Comparison of ENCODE assay signal across 8 cellular contexts in genomic region chr1:52404116-52404974, GRCh38. TPM values are rescaled to one million over a fixed set of nuclear protein-coding genes. Genes with fewer than 3 reads are reported as not detected.
DNase-seq lines count a peak whose midpoint lies in the region; ATAC-seq and TF ChIP-seq lines count a peak whose summit lies in the region.

Gene ORC1, minus strand, starts transcription at chr1:52404423. Its CDS starts 2,200 bp downstream, at chr1:52402223.
Gene PRPF38A, plus strand, starts transcription at chr1:52404602. Its CDS starts 148 bp downstream, at chr1:52404750.

- peak within 1 kb of the TSS; percentile 86 for H3K4me3 ChIP-seq in AG10803 (ENCODE audit: low read length)

- CTCF ChIA-PET in activated B cell treated with CpG ODN at 0.5 μM for 24 hours (lab: Charles Lee): interaction anchor here (1.0 to 2.9 kb wide), 2 partner anchors 30 to 282 kb away, joined by 3 to 10 read pairs; no protein-coding TSS in a partner anchor

- intact Hi-C loops in activated B cell treated with CpG ODN at 0.5 μM for 24 hours (cut with micrococcal nuclease): loop anchor here (1.0 to 2.0 kb wide), 7 partner anchors 38 to 439 kb away; partner anchors contain the start of genes BTF3L4, CC2D1B and ZYG11B

- H3K4me3 Mint-ChIP-seq in activated B cell treated with CpG ODN at 0.5 μM for 24 hours: peak within 1 kb of the TSS; percentile 99

- POLR2A ChIA-PET in activated B cell treated with CpG ODN at 0.5 μM for 24 hours (lab: Charles Lee): interaction anchor here (0.6 to 2.9 kb wide), 14 partner anchors 9 to 371 kb away, joined by 3 to 34 read pairs (median 5); partner anchors contain the start of genes CC2D1B, KTI12, SHISAL2A and TUT4

- H3K27ac ChIP-seq in caudate nucleus (ENCODE audit: low read depth, low read length): peak within 1 kb of the TSS; percentile 85

- DNase-seq in AG10803 (ENCODE audit: low read depth) (peak; percentile 95), NCI-H345 (lab: John Stamatoyannopoulos, UW) (peak; percentile 99), activated B cell treated with CpG ODN at 0.5 μM for 24 hours (peak; percentile 88), caudate nucleus (lab: John Stamatoyannopoulos, UW) (peak; percentile 32 to 99 (median 93)), inferior parietal cortex (ENCODE audit: extremely low spot score) (peak; percentile 99)
- DNase-seq in stimulated activated CD4-positive, alpha-beta T cell treated with anti-CD3 and anti-CD28 coated beads, Interleukin-12 subunit alpha, Interleukin-12 subunit beta, amount 100 ng/mL, for 24 hours (ENCODE audit: low read depth in 2 of 2): peak; percentile 93 to 99

- ATAC-seq in GM19023 (IDR thresholded peaks at IDR 0.05; ENCODE audit: unreplicated experiment) (peak; percentile 95), HG03280 (IDR thresholded peaks at IDR 0.05; ENCODE audit: unreplicated experiment) (peak; percentile 94), activated B cell treated with CpG ODN at 0.5 μM for 24 hours (ENCODE audit: low read depth) (peak; percentile 95)

- peaks cover 43% of the 10 kb centered on the region for H3K36me3 Mint-ChIP-seq in activated B cell treated with CpG ODN at 0.5 μM for 24 hours (ENCODE audit: low read depth)

- H3K4me1 Mint-ChIP-seq in activated B cell treated with CpG ODN at 0.5 μM for 24 hours: peaks cover 32% of the 10 kb centered on the region

- peak; percentile 65 for TF ChIP-seq CTCF in AG10803 (conservative IDR thresholded peaks at IDR 0.05; ENCODE audit: low read length)
- no peak for TF ChIP-seq CTCF in activated B cell treated with CpG ODN at 0.5 μM for 24 hours (IDR thresholded peaks at IDR 0.05)

- no peaks in the 10 kb centered on the region for H3K27me3 Mint-ChIP-seq in activated B cell treated with CpG ODN at 0.5 μM for 24 hours

- H3K27ac Mint-ChIP-seq in activated B cell treated with CpG ODN at 0.5 μM for 24 hours: peak within 1 kb of the TSS; percentile 95

- no peaks in the 10 kb centered on the region for H3K9me3 Mint-ChIP-seq in activated B cell treated with CpG ODN at 0.5 μM for 24 hours

RNA-seq across cellular contexts. Expression of gene ORC1, which starts in this region (rescaled TPM):
- 3.2 TPM in 2 replicates for total RNA-seq in activated B cell treated with CpG ODN at 0.5 μM for 24 hours

RNA-seq across cellular contexts. Expression of gene PRPF38A, which starts in this region (rescaled TPM):
- 75.6 and 78.4 TPM in 2 replicates for total RNA-seq in activated B cell treated with CpG ODN at 0.5 μM for 24 hours

Comparison
In these comparisons a context has a peak if more than half of its experiments do, and no peak if none do; other contexts are left out.
1. Peak in every context shown above with its lines: DNase-seq, ATAC-seq, H3K4me3 ChIP-seq and H3K27ac ChIP-seq.